Comparison of ENCODE assay signal across 17 cellular contexts in genomic region chr11:46597609-46598219, GRCh38. TPM values are rescaled to one million over a fixed set of nuclear protein-coding genes. Genes with fewer than 3 reads are reported as not detected.
DNase-seq lines count a peak whose midpoint lies in the region; ATAC-seq and TF ChIP-seq lines count a peak whose summit lies in the region.
"Had no signal": no experiment of that assay in that cellular context is flagged by ENCODE, and none has a peak within 500 bp of the region (broad histone marks: within the 10 kb centered on the region; RNA-seq: fewer than 3 reads in every experiment).

No MANE protein-coding gene starts in this region.

- TF ChIP-seq CTCF in IMR-90 (conservative IDR thresholded peaks at IDR 0.05; ENCODE audit: low read depth, low read length) = no peak
- TF ChIP-seq CTCF in hepatocyte (IDR thresholded peaks at IDR 0.05; ENCODE audit: poor library complexity) = no peak
- TF ChIP-seq CTCF in dorsolateral prefrontal cortex (IDR thresholded peaks at IDR 0.05 in 54 of 56, conservative IDR thresholded peaks at IDR 0.05 in 2 of 56; ENCODE audit: low read depth in 1 of 56, partially characterized antibody in 56 of 56) = no peak

- no peak overlapping the region for H2AK9ac ChIP-seq in IMR-90 (replicated peaks; ENCODE audit: low read depth, low read length, poor library complexity)

- H3K27me3 Mint-ChIP-seq in activated T-helper 17 cell treated with anti-CD3 and anti-CD28 coated beads, Interleukin-2, amount 50 U/mL, for 72 hours = no peaks in the 10 kb centered on the region

- H3K4me1 ChIP-seq in IMR-90 (ENCODE audit: control insufficient read depth, insufficient read depth, low read length) = 0 out of 2 replicates have a peak, but pooled peaks cover 2% of the 10 kb centered on the region
- peaks cover 1% of the 10 kb centered on the region for H3K4me1 ChIP-seq in hepatocyte (ENCODE audit: insufficient read depth)

- H3K4me3 ChIP-seq in IMR-90 (ENCODE audit: insufficient read depth, low read depth, low read length) (no peak overlapping the region), hepatocyte (no peak overlapping the region), dorsolateral prefrontal cortex (no peak overlapping the region)
- H3K4me3 ChIP-seq: cardiac muscle cell, mucosa of descending colon, ovary had no signal

- dilution Hi-C loops in IMR-90 (cut with HindIII; ENCODE audit: low sequenced_read_pairs, unreplicated experiment) = no loop called here

- no peak overlapping the region for H3K4me2 ChIP-seq in IMR-90 (ENCODE audit: low read depth, low read length)
- no peak overlapping the region for H3K4me2 ChIP-seq in hepatocyte
- H3K4me2 ChIP-seq: KMS-11 had no signal

- no peaks in the 10 kb centered on the region for H3K9me2 ChIP-seq in hepatocyte (replicated peaks; ENCODE audit: insufficient read depth)

- H3K9me3 ChIP-seq in IMR-90 (ENCODE audit: control insufficient read depth, insufficient read depth, low read length) (no peaks in the 10 kb centered on the region), hepatocyte (ENCODE audit: low read depth) (no peaks in the 10 kb centered on the region)
- H3K9me3 ChIP-seq: mucosa of descending colon, ovary had no signal

- no peak for ATAC-seq in IMR-90 (ENCODE audit: low read depth)
- ATAC-seq in activated T-helper 17 cell treated with anti-CD3 and anti-CD28 coated beads, Interleukin-2, amount 50 U/mL, for 72 hours (replicated peaks) = peak; percentile 68

- CTCF ChIA-PET in IMR-90 (lab: Yijun Ruan, JAX) = no interaction called here

- H2AK5ac ChIP-seq in IMR-90 (ENCODE audit: low read depth, low read length) = no peak overlapping the region

- H3K4ac ChIP-seq in IMR-90 (ENCODE audit: low read depth, low read length) = no peak overlapping the region

- H3K23ac ChIP-seq in IMR-90 (ENCODE audit: low read depth, low read length) = 0 out of 2 replicates have a peak overlapping the region, but pooled peaks have one; percentile 32

- no peak overlapping the region for H4K91ac ChIP-seq in IMR-90 (ENCODE audit: insufficient read depth, low read depth, low read length)

- DNase-seq in Daoy (ENCODE audit: low read depth) (peak; percentile 82), IMR-90 (peak; percentile 70), hepatocyte (ENCODE audit: low spot score) (no peak), SHP77 (lab: John Stamatoyannopoulos, UW) (no peak), NOMO-1 (lab: John Stamatoyannopoulos, UW; ENCODE audit: unreplicated experiment in 2 of 2) (no peak), dorsolateral prefrontal cortex (no peak), LoVo (ENCODE audit: low spot score) (no peak)
- DNase-seq: activated CD4-positive, alpha-beta T cell treated with anti-CD3 and anti-CD28 coated beads, Interleukin-2, amount 50 U/mL, for 48 hours; activated naive CD4-positive, alpha-beta T cell treated with Interleukin-2 at 50 U/mL for 16 hours; NCI-H2029; NCI-H526 treated with DMSO at 0.1 percent for 48 hours; ovary; stimulated activated CD4-positive, alpha-beta T cell treated with anti-CD3 and anti-CD28 coated beads, Interleukin-12 subunit alpha, Interleukin-12 subunit beta, amount 100 ng/mL, for 4 hours had no signal

- H3K18ac ChIP-seq in IMR-90 (ENCODE audit: low read depth, low read length) = no peak overlapping the region

- H3K27ac Mint-ChIP-seq in activated T-helper 17 cell treated with anti-CD3 and anti-CD28 coated beads, Interleukin-2, amount 50 U/mL, for 72 hours = peak overlapping the region; percentile 71

- no TSS peak for BruUV-seq in IMR-90 (replicated peaks; lab: Mats Ljungman, UMichigan)

- H2BK15ac ChIP-seq in IMR-90 (ENCODE audit: low read depth, low read length) = no peak overlapping the region

- TF ChIP-seq POLR2A in IMR-90 (IDR thresholded peaks at IDR 0.05; ENCODE audit: low read depth, low read length) = no peak

- H2BK20ac ChIP-seq in IMR-90 (ENCODE audit: low read depth, low read length) = no peak overlapping the region

- H2AFZ ChIP-seq in IMR-90 (replicated peaks; ENCODE audit: low read length, poor library complexity) (no peak overlapping the region), hepatocyte (no peak overlapping the region)

- no CpG with 5 or more reads among the region's 6 CpGs for WGBS in IMR-90 (ENCODE audit: extremely low coverage in 2 of 2, insufficient read length in 1 of 2), 2 experiments
- 82% methylated on average over 6 of the region's 6 CpGs for WGBS in hepatocyte (ENCODE audit: low lambda C conversion rate, missing lambda C conversion rate)

- H4K20me1 ChIP-seq in IMR-90 (ENCODE audit: insufficient read depth, low read length) (peaks cover 5% of the 10 kb centered on the region; the same call in 1 of the 2 replicates), hepatocyte (ENCODE audit: insufficient read depth, poor library complexity, severe bottlenecking) (peaks cover 4% of the 10 kb centered on the region)

- peak overlapping the region; percentile 26 for H2BK5ac ChIP-seq in IMR-90 (ENCODE audit: low read depth, low read length, poor library complexity, severe bottlenecking)

- peaks cover 11% of the 10 kb centered on the region for H3K79me2 ChIP-seq in hepatocyte

- H3K56ac ChIP-seq in IMR-90 (ENCODE audit: extremely low read depth, insufficient read depth, low read length) = no peak overlapping the region

- no peak overlapping the region for H4K8ac ChIP-seq in IMR-90 (ENCODE audit: low read depth in 2 of 2, low read length in 2 of 2)

- H4K5ac ChIP-seq in IMR-90 (ENCODE audit: low read depth, low read length) = no peak overlapping the region; the same call in 1 of the 2 replicates

- intact Hi-C loops in IMR-90 (cut with micrococcal nuclease) = no loop called here
- intact Hi-C loops in dorsolateral prefrontal cortex (cut with DNase I) = no loop called here

- H3K4me3 Mint-ChIP-seq in activated T-helper 17 cell treated with anti-CD3 and anti-CD28 coated beads, Interleukin-2, amount 50 U/mL, for 72 hours = peak overlapping the region; percentile 45

- no peaks in the 10 kb centered on the region for H3K36me3 Mint-ChIP-seq in activated T-helper 17 cell treated with anti-CD3 and anti-CD28 coated beads, Interleukin-2, amount 50 U/mL, for 72 hours (ENCODE audit: low read depth)

- H3K27me3 ChIP-seq in IMR-90 (ENCODE audit: control insufficient read depth, insufficient read depth, low read length) = no peaks in the 10 kb centered on the region
- no peaks in the 10 kb centered on the region for H3K27me3 ChIP-seq in hepatocyte
- no peaks in the 10 kb centered on the region for H3K27me3 ChIP-seq in dorsolateral prefrontal cortex
- H3K27me3 ChIP-seq: cardiac muscle cell, ovary had no signal

- no peak overlapping the region for H3K9ac ChIP-seq in IMR-90 (ENCODE audit: low read depth, low read length)
- H3K9ac ChIP-seq: KMS-11 had no signal

- peaks cover 7% of the 10 kb centered on the region for H3K4me1 Mint-ChIP-seq in activated T-helper 17 cell treated with anti-CD3 and anti-CD28 coated beads, Interleukin-2, amount 50 U/mL, for 72 hours

- no peaks in the 10 kb centered on the region for H3K9me3 Mint-ChIP-seq in activated T-helper 17 cell treated with anti-CD3 and anti-CD28 coated beads, Interleukin-2, amount 50 U/mL, for 72 hours

- H3K9me1 ChIP-seq in IMR-90 (ENCODE audit: insufficient read depth, low read length) = no peaks in the 10 kb centered on the region

- TF ChIP-seq RAD21 in IMR-90 (IDR thresholded peaks at IDR 0.05; ENCODE audit: low read length) = no peak

- POLR2A ChIA-PET in IMR-90 (lab: Charles Lee; ENCODE audit: unreplicated experiment) = no interaction called here

- H3K36me3 ChIP-seq in IMR-90 (ENCODE audit: control insufficient read depth, insufficient read depth, low read length) (0 out of 2 replicates have a peak, but pooled peaks cover 1% of the 10 kb centered on the region), hepatocyte (replicated peaks; ENCODE audit: insufficient read depth, low read depth) (no peaks in the 10 kb centered on the region)
- H3K36me3 ChIP-seq: cardiac muscle cell, ovary had no signal

- H3K79me1 ChIP-seq in IMR-90 (ENCODE audit: low read depth in 1 of 2, low read length in 2 of 2) = peaks cover 0 to 7% of the 10 kb centered on the region in 2 experiments; a peak in 2 of 4 replicates

- H3K27ac ChIP-seq in IMR-90 (ENCODE audit: insufficient read depth, low read length) (no peak overlapping the region), hepatocyte (peak overlapping the region; percentile 67), dorsolateral prefrontal cortex (peak overlapping the region in 5 of 59 donors; percentile 26 to 76 (median 35))
- H3K27ac ChIP-seq: cardiac muscle cell, KMS-11 had no signal

- no peak overlapping the region for H3K14ac ChIP-seq in IMR-90 (replicated peaks; ENCODE audit: low read depth, low read length)

- in situ Hi-C loops in IMR-90 (cut with MboI; ENCODE audit: low sequenced_read_pairs) = no loop called here

- no peak overlapping the region for H2BK120ac ChIP-seq in IMR-90 (ENCODE audit: low read depth, low read length)

RNA-seq across cellular contexts. Expression of gene AMBRA1, which starts 3.9 kb away (rescaled TPM):
- total RNA-seq in Daoy (2014; rRNA removed; shearing (Covaris generic)) = 16.1 and 19.2 TPM in 2 replicates
- 16.7 and 18.3 TPM in 2 replicates for total RNA-seq in IMR-90 (2012; rRNA removed)
- polyA plus RNA-seq in IMR-90 (2012; rRNA removed) = 9.4 and 10.2 TPM in 2 replicates
- 7.7 and 12.2 TPM in 2 replicates for polyA plus RNA-seq in IMR-90 (2012; cell fraction: cytosol; rRNA removed)
- polyA plus RNA-seq in IMR-90 (2012; cell fraction: nucleus; rRNA removed; ENCODE audit: low replicate concordance) = 12.0 and 26.1 TPM in 2 replicates
- total RNA-seq in activated T-helper 17 cell treated with anti-CD3 and anti-CD28 coated beads, Interleukin-2, amount 50 U/mL, for 72 hours = 10 to 100 TPM; 28.2 to 30.3 TPM
- 19.1 and 31.2 TPM in 2 replicates for total RNA-seq in hepatocyte
- polyA plus RNA-seq in hepatocyte = 7.2 and 8.3 TPM in 2 replicates
- total RNA-seq in dorsolateral prefrontal cortex = 10 to 100 TPM; 38.0 to 80.2 (median 50.1) TPM

RNA-seq across cellular contexts. Expression of gene HARBI1, which starts 19.3 kb away (rescaled TPM):
- 2.3 and 5.1 TPM in 2 replicates for total RNA-seq in Daoy (2014; rRNA removed; shearing (Covaris generic))
- total RNA-seq in IMR-90 (2012; rRNA removed) (5.2 and 6.1 TPM in 2 replicates), hepatocyte (4.5 and 6.5 TPM in 2 replicates), dorsolateral prefrontal cortex (10 to 100 TPM in 23 of 120 experiments, 1 to 10 TPM in 97; 4.5 to 29.2 (median 8.0) TPM)
- polyA plus RNA-seq in IMR-90 (2012; rRNA removed) (2.4 and 2.7 TPM in 2 replicates), hepatocyte (3.7 and 4.4 TPM in 2 replicates)
- 1.3 and 2.0 TPM in 2 replicates for polyA plus RNA-seq in IMR-90 (2012; cell fraction: cytosol; rRNA removed)
- 0.58 and 1.2 TPM in 2 replicates for polyA plus RNA-seq in IMR-90 (2012; cell fraction: nucleus; rRNA removed; ENCODE audit: low replicate concordance)
- total RNA-seq in activated T-helper 17 cell treated with anti-CD3 and anti-CD28 coated beads, Interleukin-2, amount 50 U/mL, for 72 hours = 1 to 10 TPM; 2.4 to 4.6 TPM

RNA-seq across cellular contexts. Expression of gene ATG13, which starts 19.6 kb away (rescaled TPM):
- 46.4 and 74.7 TPM in 2 replicates for total RNA-seq in Daoy (2014; rRNA removed; shearing (Covaris generic))
- 32.2 and 43.0 TPM in 2 replicates for total RNA-seq in IMR-90 (2012; rRNA removed)
- polyA plus RNA-seq in IMR-90 (2012; rRNA removed) = 49.7 and 56.2 TPM in 2 replicates
- polyA plus RNA-seq in IMR-90 (2012; cell fraction: cytosol; rRNA removed) = 37.6 and 46.1 TPM in 2 replicates
- polyA plus RNA-seq in IMR-90 (2012; cell fraction: nucleus; rRNA removed; ENCODE audit: low replicate concordance) = 62.8 and 74.0 TPM in 2 replicates
- total RNA-seq in activated T-helper 17 cell treated with anti-CD3 and anti-CD28 coated beads, Interleukin-2, amount 50 U/mL, for 72 hours = 10 to 100 TPM; 59.1 to 62.1 TPM
- 60.8 and 89.6 TPM in 2 replicates for total RNA-seq in hepatocyte
- polyA plus RNA-seq in hepatocyte = 50.9 and 54.9 TPM in 2 replicates
- total RNA-seq in dorsolateral prefrontal cortex = 100 to 1,000 TPM; 107 to 201 (median 150) TPM

Comparison
In these comparisons a context has a peak if more than half of its experiments do, and no peak if none do; other contexts are left out.
1. DNase-seq: peak in Daoy (single experiment) and IMR-90 (single experiment); none in hepatocyte (single experiment), SHP77 (0 of 2), NOMO-1 (0 of 2), dorsolateral prefrontal cortex (0 of 10) and LoVo (single experiment).